In the genomic region with DNA sequence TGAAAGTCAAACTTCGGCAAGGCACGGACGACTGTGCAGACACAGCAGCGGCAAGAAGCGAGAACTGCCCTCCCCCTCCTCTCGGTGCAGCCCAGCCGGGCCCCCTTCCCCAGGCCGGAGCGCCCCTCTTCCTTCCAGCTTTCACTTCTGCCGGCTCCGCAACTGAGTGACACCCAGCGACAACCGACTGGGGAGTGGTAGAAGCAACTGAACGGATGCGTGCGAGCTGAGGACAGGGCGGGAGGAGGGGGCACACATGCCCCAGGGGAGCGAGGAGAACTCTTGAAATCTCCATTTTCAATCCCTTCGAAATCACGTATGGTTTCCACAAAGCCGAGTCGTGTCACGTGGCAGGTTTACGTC, we compare ENCODE assay signal across 28 cellular contexts.
DNase-seq lines count a peak whose midpoint lies in the region; ATAC-seq, FAIRE-seq and TF ChIP-seq lines count a peak whose summit lies in the region.
"Had no signal": no experiment of that assay in that cellular context is flagged by ENCODE, and none has a peak within 500 bp of the region (broad histone marks: within the 10 kb centered on the region; RNA-seq: fewer than 3 reads in every experiment).

No MANE protein-coding gene starts in this region.

- H2BK15ac ChIP-seq in H1 (ENCODE audit: low read length), result no peak overlapping the region

- TF ChIP-seq EP300 in H1 (IDR thresholded peaks at IDR 0.05; ENCODE audit: borderline replicate concordance in 1 of 2, low read depth in 2 of 2, low read length in 2 of 2) (no peak), suprapubic skin (IDR thresholded peaks at IDR 0.05) (no peak)

- DNase-seq in activated T-cell treated with anti-CD3 and anti-CD28 coated beads, Interleukin-2, amount 50 U/mL, for 24 hours, result peak; percentile 21
- DNase-seq in activated T-cell treated with anti-CD3 and anti-CD28 coated beads, Interleukin-2, amount 50 U/mL, for 1 hour, result no peak
- DNase-seq in PC-3, result no peak
- DNase-seq in H1 (ENCODE audit: low read depth in 1 of 2, low spot score in 2 of 2), result no peak
- DNase-seq in suprapubic skin (ENCODE audit: low spot score in 2 of 2), result peak; percentile 53 to 64
- DNase-seq in HK-2 (ENCODE audit: unreplicated experiment), result no peak
- DNase-seq in T-helper 2 cell treated with Interferon-gamma antibody and Interleukin-4, amounts not matched to agents 5 μg/mL and 100 μg/mL, for 36 hours (ENCODE audit: low spot score), result no peak
- DNase-seq: activated CD4-positive, CD25-positive, alpha-beta regulatory T cell; colonic mucosa; DMS153; effector memory CD8-positive, alpha-beta T cell; IMR-90; NCI-H146; NCI-H524; occipital lobe; SK-N-SH; stimulated activated CD4-positive, alpha-beta T cell treated with anti-CD3 and anti-CD28 coated beads, Interleukin-4, amount 100 ng/mL, for 24 hours; stimulated activated naive CD8-positive, alpha-beta T cell treated with anti-CD3 and anti-CD28 coated beads, Interleukin-15, amount 100 ng/mL, for 72 hours had no signal

- peaks cover 71% of the 10 kb centered on the region for H3K36me3 Mint-ChIP-seq in activated T-cell treated with anti-CD3 and anti-CD28 coated beads, Interleukin-2, amount 50 U/mL, for 24 hours (ENCODE audit: low read depth)
- peaks cover 12% of the 10 kb centered on the region for H3K36me3 Mint-ChIP-seq in T-helper 2 cell treated with Interferon-gamma antibody and Interleukin-4, amounts not matched to agents 5 μg/mL and 100 μg/mL, for 36 hours (ENCODE audit: low read depth)

- TSS peak; percentile 33 for BruUV-seq in PC-3 (replicated peaks; lab: Mats Ljungman, UMichigan)

- H3K9me3 ChIP-seq in PC-3 (ENCODE audit: low read length), result no peaks in the 10 kb centered on the region
- H3K9me3 ChIP-seq in H1 (ENCODE audit: insufficient read depth in 2 of 2, low read depth in 1 of 2, low read length in 1 of 2), result no peaks in the 10 kb centered on the region
- no peaks in the 10 kb centered on the region for H3K9me3 ChIP-seq in suprapubic skin
- H3K9me3 ChIP-seq: colonic mucosa, SK-N-SH, tibial nerve had no signal

- H3K4me1 ChIP-seq in PC-3 (ENCODE audit: insufficient read depth, low read length) (no peaks in the 10 kb centered on the region), H1 (replicated peaks in 1 of 4; ENCODE audit: control insufficient read depth in 3 of 4, insufficient read depth in 4 of 4, low read length in 3 of 4) (peaks cover 9 to 20% (median 11%) of the 10 kb centered on the region in 4 experiments), suprapubic skin (no peaks in the 10 kb centered on the region)

- TF ChIP-seq RAD21 in H1 (IDR thresholded peaks at IDR 0.05 in 1 of 2, conservative IDR thresholded peaks at IDR 0.05 in 1 of 2; ENCODE audit: low read depth in 2 of 2, low read length in 2 of 2), result no peak

- H3K27ac ChIP-seq in PC-3 (ENCODE audit: low read length) (no peak overlapping the region), H1 (ENCODE audit: low read depth, low read length) (no peak overlapping the region), suprapubic skin (no peak overlapping the region)
- H3K27ac ChIP-seq: colonic mucosa, RWPE1, tibial nerve had no signal

- 0 out of 2 replicates have a peak overlapping the region, but pooled peaks have one; percentile 67 for H2BK5ac ChIP-seq in H1 (ENCODE audit: low read depth, low read length)

- no peaks in the 10 kb centered on the region for H3K9me3 Mint-ChIP-seq in activated T-cell treated with anti-CD3 and anti-CD28 coated beads, Interleukin-2, amount 50 U/mL, for 24 hours
- H3K9me3 Mint-ChIP-seq in T-helper 2 cell treated with Interferon-gamma antibody and Interleukin-4, amounts not matched to agents 5 μg/mL and 100 μg/mL, for 36 hours, result no peaks in the 10 kb centered on the region
- H3K9me3 Mint-ChIP-seq: effector memory CD8-positive, alpha-beta T cell; GM23338; memory B cell; stimulated activated naive CD8-positive, alpha-beta T cell treated with anti-CD3 and anti-CD28 coated beads, Interleukin-15, amount 100 ng/mL, for 72 hours had no signal

- H3K9me2 ChIP-seq in PC-3 (replicated peaks; ENCODE audit: low read length), result no peaks in the 10 kb centered on the region
- H3K9me2 ChIP-seq: SK-N-SH had no signal

- H3K4ac ChIP-seq in H1 (replicated peaks; ENCODE audit: insufficient read length, low read depth, low read length), result no peak overlapping the region

- no peak for FAIRE-seq in H1 (lab: Jason Lieb, UNC)
- FAIRE-seq: frontal cortex, G401.6, islet of Langerhans had no signal

- no peaks in the 10 kb centered on the region for H3K79me2 ChIP-seq in PC-3 (ENCODE audit: low read length)
- no peaks in the 10 kb centered on the region for H3K79me2 ChIP-seq in H1 (ENCODE audit: control insufficient read depth in 1 of 2, insufficient read depth in 2 of 2, low read length in 2 of 2)

- H4K8ac ChIP-seq in H1 (ENCODE audit: extremely low read depth, insufficient read depth, low read length), result no peak overlapping the region

- H3K27me3 Mint-ChIP-seq in activated T-cell treated with anti-CD3 and anti-CD28 coated beads, Interleukin-2, amount 50 U/mL, for 24 hours, result no peaks in the 10 kb centered on the region
- no peaks in the 10 kb centered on the region for H3K27me3 Mint-ChIP-seq in T-helper 2 cell treated with Interferon-gamma antibody and Interleukin-4, amounts not matched to agents 5 μg/mL and 100 μg/mL, for 36 hours (ENCODE audit: low read depth)
- H3K27me3 Mint-ChIP-seq: effector memory CD8-positive, alpha-beta T cell; memory B cell; stimulated activated naive CD8-positive, alpha-beta T cell treated with anti-CD3 and anti-CD28 coated beads, Interleukin-15, amount 100 ng/mL, for 72 hours had no signal

- H3K9ac ChIP-seq in PC-3 (ENCODE audit: low read length) (no peak overlapping the region), H1 (replicated peaks in 1 of 4; ENCODE audit: extremely low read depth in 1 of 4, low read depth in 3 of 4, low read length in 3 of 4) (no peak overlapping the region)
- H3K9ac ChIP-seq: SK-N-SH had no signal

- TF ChIP-seq CTCF in PC-3 (conservative IDR thresholded peaks at IDR 0.05; ENCODE audit: low read depth, low read length) (no peak), H1 (IDR thresholded peaks at IDR 0.05; ENCODE audit: control extremely low read depth in 1 of 3, insufficient read depth in 1 of 3, low read depth in 1 of 3, low read length in 3 of 3) (no peak), suprapubic skin (IDR thresholded peaks at IDR 0.05) (no peak)

- H3K18ac ChIP-seq in H1 (ENCODE audit: extremely low read depth, low read length), result no peak overlapping the region

- H3K14ac ChIP-seq in H1 (ENCODE audit: insufficient read length), result no peak overlapping the region

- peaks cover 9% of the 10 kb centered on the region for H3F3A ChIP-seq in PC-3 (ENCODE audit: low read length, unreplicated experiment)

- CTCF ChIA-PET in PC-3 (lab: Charles Lee) (no interaction called here), H1 (lab: Charles Lee; ENCODE audit: partially characterized antibody) (interaction anchor here (0.6 to 1.8 kb wide), 6 partner anchors 8 to 619 kb away, joined by 3 to 6 read pairs (median 4); no protein-coding TSS in a partner anchor)

- no peaks in the 10 kb centered on the region for H3K79me1 ChIP-seq in H1 (ENCODE audit: low read depth, low read length)

- H2AFZ ChIP-seq in PC-3 (ENCODE audit: low read length), result no peak overlapping the region
- no peak overlapping the region for H2AFZ ChIP-seq in H1 (ENCODE audit: low read length)
- H2AFZ ChIP-seq: GM23338 had no signal

- ATAC-seq in PC-3 (no peak), GM18870 (IDR thresholded peaks at IDR 0.05; ENCODE audit: unreplicated experiment) (no peak)
- ATAC-seq: effector memory CD8-positive, alpha-beta T cell; esophagus mucosa; GM23338; stimulated activated naive CD8-positive, alpha-beta T cell treated with anti-CD3 and anti-CD28 coated beads, Interleukin-15, amount 100 ng/mL, for 72 hours had no signal

- no peak overlapping the region for H2AK5ac ChIP-seq in H1 (ENCODE audit: low read depth, low read length)

- H3K36me3 ChIP-seq in PC-3 (ENCODE audit: low read depth, low read length), result peaks cover 53% of the 10 kb centered on the region
- peaks cover 0 to 18% (median 1%) of the 10 kb centered on the region in 4 experiments; a peak in 3 of 8 replicates for H3K36me3 ChIP-seq in H1 (ENCODE audit: control insufficient read depth in 2 of 4, insufficient read depth in 4 of 4, low read length in 3 of 4)
- peaks cover 60% of the 10 kb centered on the region for H3K36me3 ChIP-seq in suprapubic skin
- H3K36me3 ChIP-seq: colonic mucosa had no signal

- H2BK120ac ChIP-seq in H1 (replicated peaks; ENCODE audit: low read depth, low read length), result no peak overlapping the region

- H3K4me1 Mint-ChIP-seq in activated T-cell treated with anti-CD3 and anti-CD28 coated beads, Interleukin-2, amount 50 U/mL, for 24 hours (ENCODE audit: low read depth), result peaks cover 35% of the 10 kb centered on the region
- H3K4me1 Mint-ChIP-seq in T-helper 2 cell treated with Interferon-gamma antibody and Interleukin-4, amounts not matched to agents 5 μg/mL and 100 μg/mL, for 36 hours (ENCODE audit: low read depth), result peaks cover 23% of the 10 kb centered on the region
- H3K4me1 Mint-ChIP-seq: CD14-positive monocyte had no signal

- intact Hi-C loops in PC-3 (cut with micrococcal nuclease), result no loop called here

- H3K27ac Mint-ChIP-seq in activated T-cell treated with anti-CD3 and anti-CD28 coated beads, Interleukin-2, amount 50 U/mL, for 24 hours, result no peak overlapping the region
- H3K27ac Mint-ChIP-seq in T-helper 2 cell treated with Interferon-gamma antibody and Interleukin-4, amounts not matched to agents 5 μg/mL and 100 μg/mL, for 36 hours, result no peak overlapping the region
- H3K27ac Mint-ChIP-seq: memory B cell had no signal

- H4K20me1 ChIP-seq in PC-3 (ENCODE audit: low read length) (0 out of 2 replicates have a peak, but pooled peaks cover 3% of the 10 kb centered on the region), H1 (replicated peaks in 1 of 2; ENCODE audit: control insufficient read depth in 1 of 2, insufficient read depth in 2 of 2, low read length in 2 of 2) (peaks cover 0 to 3% of the 10 kb centered on the region in 2 experiments)

- H4K5ac ChIP-seq in H1 (ENCODE audit: insufficient read length, low read depth, low read length), result no peak overlapping the region

- H3K4me3 ChIP-seq in PC-3 (ENCODE audit: low read length) (no peak overlapping the region), H1 (ENCODE audit: extremely low read depth in 1 of 4, insufficient read depth in 2 of 4, low read depth in 3 of 4, low read length in 4 of 4) (no peak overlapping the region), suprapubic skin (no peak overlapping the region)
- H3K4me3 ChIP-seq: colonic mucosa, GM23338, tibial nerve had no signal

- no peak overlapping the region for H4K91ac ChIP-seq in H1 (replicated peaks; ENCODE audit: insufficient read length, low read length)

- H3K56ac ChIP-seq in H1 (replicated peaks; ENCODE audit: insufficient read length, low read depth, low read length), result no peak overlapping the region

- H2BK12ac ChIP-seq in H1 (ENCODE audit: low read depth, low read length), result no peak overlapping the region

- H3K27me3 ChIP-seq in PC-3 (ENCODE audit: low read length) (no peaks in the 10 kb centered on the region), H1 (replicated peaks in 1 of 4; ENCODE audit: control insufficient read depth in 3 of 4, extremely low read depth in 1 of 4, insufficient read depth in 3 of 4, low read length in 3 of 4) (no peaks in the 10 kb centered on the region), suprapubic skin (no peaks in the 10 kb centered on the region)
- H3K27me3 ChIP-seq: colonic mucosa, tibial nerve had no signal

- no peaks in the 10 kb centered on the region for H3K23me2 ChIP-seq in H1 (ENCODE audit: low read depth, low read length)

- POLR2A ChIA-PET in PC-3 (lab: Charles Lee; ENCODE audit: unreplicated experiment) (no interaction called here), H1 (lab: Charles Lee; ENCODE audit: partially characterized antibody) (interaction anchor here (1.4 to 3.0 kb wide), 2 partner anchors 9 to 11 kb away, joined by 3 to 14 read pairs; no protein-coding TSS in a partner anchor)

- H3K4me2 ChIP-seq in PC-3 (ENCODE audit: low read length) (no peak overlapping the region), H1 (ENCODE audit: insufficient read depth in 1 of 2, low read depth in 2 of 2, low read length in 2 of 2) (no peak overlapping the region)
- H3K4me2 ChIP-seq: GM23338, SK-N-SH had no signal

- no peak overlapping the region for H3K23ac ChIP-seq in H1 (ENCODE audit: insufficient read length)

- no peak overlapping the region for H3K4me3 Mint-ChIP-seq in activated T-cell treated with anti-CD3 and anti-CD28 coated beads, Interleukin-2, amount 50 U/mL, for 24 hours
- no peak overlapping the region for H3K4me3 Mint-ChIP-seq in T-helper 2 cell treated with Interferon-gamma antibody and Interleukin-4, amounts not matched to agents 5 μg/mL and 100 μg/mL, for 36 hours
- H3K4me3 Mint-ChIP-seq: CD14-positive monocyte; effector memory CD8-positive, alpha-beta T cell; GM23338; memory B cell; stimulated activated naive CD8-positive, alpha-beta T cell treated with anti-CD3 and anti-CD28 coated beads, Interleukin-15, amount 100 ng/mL, for 72 hours had no signal

- no peak overlapping the region for H2BK20ac ChIP-seq in H1 (ENCODE audit: low read length)

- TF ChIP-seq POLR2A in H1 (IDR thresholded peaks at IDR 0.05; ENCODE audit: control extremely low read depth in 1 of 2, low read depth in 2 of 2, low read length in 2 of 2), result no peak
- TF ChIP-seq POLR2A in suprapubic skin (IDR thresholded peaks at IDR 0.05), result no peak

- 94% methylated on average over 13 of the region's 24 CpGs; no CpG with 5 or more reads in 1 of the 2 experiments for WGBS in H1 (ENCODE audit: extremely low coverage in 1 of 2, insufficient coverage in 1 of 2, insufficient read length in 1 of 2, insufficient replicate concordance in 2 of 2, low coverage in 1 of 2, low lambda C conversion rate in 2 of 2, missing lambda C conversion rate in 1 of 2), 2 experiments
- WGBS in suprapubic skin, result 92% methylated on average over 24 of the region's 24 CpGs

Comparison
In these comparisons a context has a peak if more than half of its experiments do, and no peak if none do; other contexts are left out.
1. DNase-seq: peak in activated T-cell treated with anti-CD3 and anti-CD28 coated beads, Interleukin-2, amount 50 U/mL, for 24 hours (single experiment) and suprapubic skin (2 of 2); none in activated T-cell treated with anti-CD3 and anti-CD28 coated beads, Interleukin-2, amount 50 U/mL, for 1 hour (single experiment), PC-3 (single experiment), H1 (0 of 2), HK-2 (single experiment) and T-helper 2 cell treated with Interferon-gamma antibody and Interleukin-4, amounts not matched to agents 5 μg/mL and 100 μg/mL, for 36 hours (single experiment).